1 cellular context compared by ENCODE assay signal in the genomic region with DNA sequence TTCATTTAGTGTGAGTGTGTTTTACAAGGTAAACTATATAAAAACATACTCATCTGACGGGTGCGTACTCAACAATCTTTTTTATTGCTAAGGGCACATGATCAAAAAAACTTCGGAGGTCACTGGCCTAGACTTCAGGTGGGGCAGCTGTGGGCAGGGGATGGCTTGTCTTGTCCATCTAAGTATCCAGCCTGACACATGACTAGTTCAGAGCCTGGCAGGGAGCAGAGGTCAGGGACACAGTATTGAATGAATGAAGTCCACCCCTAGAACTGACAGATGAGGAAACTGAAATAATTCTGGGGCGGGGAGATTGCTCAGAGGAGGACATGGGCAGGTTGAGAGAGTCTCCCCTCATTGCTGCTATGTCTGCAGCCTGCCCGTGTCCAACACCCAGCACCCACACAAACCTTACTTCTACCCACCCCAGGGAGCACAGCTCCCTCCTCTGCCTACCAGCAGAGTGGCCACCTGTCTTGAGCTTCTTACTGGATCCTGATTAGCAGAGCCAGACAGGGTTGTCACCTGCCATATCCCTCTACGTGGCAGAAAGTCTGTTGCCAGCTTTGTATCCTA.
TF ChIP-seq lines count a peak whose summit lies in the region.

No MANE protein-coding gene starts in this region.

TF ChIP-seq in GM12878, 131 proteins besides CTCF, POLR2A, EP300 and RAD21:
- TF ChIP-seq SUPT20H (IDR thresholded peaks at IDR 0.05; ENCODE audit: borderline replicate concordance, control insufficient read depth, low read depth, low read length) (no peak), TCF3 (IDR thresholded peaks at IDR 0.05; ENCODE audit: borderline replicate concordance, insufficient read depth, low read depth, low read length) (no peak)
